13 cellular contexts compared by ENCODE assay signal in the genomic region with DNA sequence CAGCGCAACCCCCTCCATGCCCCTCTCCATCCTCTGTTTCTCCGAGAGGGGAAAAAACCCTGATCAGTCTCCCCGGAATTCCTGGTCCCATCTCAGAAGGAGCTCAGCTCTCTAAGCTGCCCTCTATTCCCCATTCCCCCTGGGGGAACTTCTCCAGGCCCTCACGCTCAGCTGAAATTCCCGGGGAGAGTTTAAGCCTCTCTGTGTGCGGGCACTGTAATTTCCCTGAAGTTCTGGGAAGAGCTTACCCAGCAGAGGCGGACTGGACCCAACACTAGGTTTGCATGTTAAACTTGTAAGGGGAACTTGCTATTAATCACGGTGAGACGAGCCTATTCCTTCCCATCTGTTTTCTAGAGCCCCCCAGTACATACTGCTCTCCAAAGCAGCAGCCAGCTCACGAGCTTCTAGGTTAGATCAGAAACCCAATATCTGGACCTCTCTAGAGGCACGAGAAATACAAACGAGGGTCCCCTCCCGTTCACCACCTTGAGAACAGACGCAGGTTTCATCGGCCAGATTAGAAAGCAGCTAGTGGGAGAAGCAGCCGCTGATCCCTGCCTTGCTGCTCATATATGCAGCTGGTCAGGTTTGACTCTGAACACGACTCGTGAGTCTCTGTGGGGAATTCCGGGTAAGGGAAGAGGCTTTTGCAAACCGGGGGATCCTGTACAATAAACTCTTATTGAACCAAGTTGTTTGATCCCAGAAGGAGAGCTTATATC. TPM values are rescaled to one million over a fixed set of nuclear protein-coding genes. Genes with fewer than 3 reads are reported as not detected.
DNase-seq lines count a peak whose midpoint lies in the region; ATAC-seq and TF ChIP-seq lines count a peak whose summit lies in the region.
"Had no signal": no experiment of that assay in that cellular context is flagged by ENCODE, and none has a peak within 500 bp of the region (broad histone marks: within the 10 kb centered on the region; RNA-seq: fewer than 3 reads in every experiment).

No MANE protein-coding gene starts in this region.

- 9 to 13% methylated on average over 20 of the region's 20 CpGs for WGBS in heart right ventricle, 2 donors
- WGBS in lung, 2 donors: 16 to 19% methylated on average over 19 to 20 of the region's 20 CpGs
- WGBS in aorta, 2 donors: 6 to 8% methylated on average over 20 of the region's 20 CpGs

- no peaks in the 10 kb centered on the region for H3K9me3 ChIP-seq in heart right ventricle
- H3K9me3 ChIP-seq in lung (ENCODE audit: control insufficient read depth in 2 of 2, insufficient read depth in 1 of 2, low read length in 1 of 2): peaks cover 0 to 2% of the 10 kb centered on the region in 2 donors
- H3K9me3 ChIP-seq in aorta (ENCODE audit: control insufficient read depth, low read length): no peaks in the 10 kb centered on the region
- H3K9me3 ChIP-seq: neutrophil, vagina had no signal

- no peak overlapping the region for H3K27ac ChIP-seq in heart right ventricle
- no peak overlapping the region for H3K27ac ChIP-seq in coronary artery
- no peak overlapping the region for H3K27ac ChIP-seq in lung (ENCODE audit: low read depth in 1 of 2, low read length in 1 of 2)
- H3K27ac ChIP-seq in aorta (ENCODE audit: low read depth in 1 of 2, low read length in 2 of 2): no peak overlapping the region
- H3K27ac ChIP-seq: epithelial cell of prostate, neutrophil, vagina had no signal

- peak overlapping the region in 8 of 10 donors; percentile 53 to 70 (median 64) for H3K4me3 ChIP-seq in heart right ventricle
- H3K4me3 ChIP-seq in coronary artery: peak overlapping the region; percentile 76
- no peak overlapping the region for H3K4me3 ChIP-seq in lung
- H3K4me3 ChIP-seq in aorta (ENCODE audit: low read length in 2 of 2): peak overlapping the region; percentile 63 to 70

- no peak for DNase-seq in heart right ventricle
- no peak for DNase-seq in Right ventricle myocardium superior
- no peak for DNase-seq in coronary artery (ENCODE audit: low spot score)
- no peak for DNase-seq in lung (ENCODE audit: low spot score)
- no peak for DNase-seq in aorta
- no peak for DNase-seq in kidney glomerular epithelial cell (lab: John Stamatoyannopoulos, UW)
- no peak for DNase-seq in NCI-H345 treated with DMSO at 0.1 percent for 48 hours (lab: John Stamatoyannopoulos, UW; ENCODE audit: unreplicated experiment)
- DNase-seq: activated CD8-positive, alpha-beta memory T cell treated with anti-CD3 and anti-CD28 coated beads, Interleukin-2, amount 50 U/mL, for 4 hours had no signal

- H3K27me3 ChIP-seq in heart right ventricle (peaks cover 4 to 70% (median 44%) of the 10 kb centered on the region in 7 donors), lung (ENCODE audit: control insufficient read depth, insufficient read depth) (peaks cover 6% of the 10 kb centered on the region), aorta (ENCODE audit: control insufficient read depth in 1 of 2, insufficient read depth in 2 of 2, low read length in 1 of 2) (no peaks in the 10 kb centered on the region)

- no peaks in the 10 kb centered on the region for H3K36me3 ChIP-seq in heart right ventricle
- no peaks in the 10 kb centered on the region for H3K36me3 ChIP-seq in lung (ENCODE audit: control insufficient read depth in 2 of 2, insufficient read depth in 2 of 2, low read length in 2 of 2)
- no peaks in the 10 kb centered on the region for H3K36me3 ChIP-seq in aorta (ENCODE audit: control insufficient read depth in 1 of 2, insufficient read depth in 2 of 2, low read length in 1 of 2)
- H3K36me3 ChIP-seq: neutrophil, vagina had no signal

- no peak for ATAC-seq in heart right ventricle
- no peak for ATAC-seq in Right ventricle myocardium superior (ENCODE audit: poor library complexity)
- ATAC-seq in lung (ENCODE audit: insufficient read depth, low FRiP score): peak; percentile 13
- ATAC-seq in aorta (ENCODE audit: low FRiP score): no peak
- ATAC-seq in HG03354 (IDR thresholded peaks at IDR 0.05; ENCODE audit: poor library complexity, severe bottlenecking, unreplicated experiment): no peak

- intact Hi-C loops in heart right ventricle (cut with DNase I): loop anchor here in 3 of 10 donors (5.0 to 10.0 kb wide), 5 partner anchors 48 to 175 kb away; no protein-coding TSS in a partner anchor
- intact Hi-C loops in Right ventricle myocardium superior (cut with DNase I): no loop called here
- intact Hi-C loops in aorta (cut with DNase I): loop anchor here (10.0 kb wide), 2 partner anchors 115 to 175 kb away; no protein-coding TSS in a partner anchor

- H3K4me1 ChIP-seq in heart right ventricle (peaks cover 0 to 20% (median 8%) of the 10 kb centered on the region in 9 donors), lung (ENCODE audit: control insufficient read depth in 2 of 2, insufficient read depth in 2 of 2, low read length in 2 of 2) (peaks cover 0 to 10% of the 10 kb centered on the region in 2 donors), aorta (ENCODE audit: control insufficient read depth in 1 of 2, insufficient read depth in 2 of 2, low read length in 2 of 2) (no peaks in the 10 kb centered on the region)

- TF ChIP-seq CTCF in heart right ventricle (IDR thresholded peaks at IDR 0.05) (no peak), coronary artery (IDR thresholded peaks at IDR 0.05) (no peak), lung (IDR thresholded peaks at IDR 0.05; ENCODE audit: control extremely low read depth, extremely low read depth) (no peak)

RNA-seq across cellular contexts. Expression of a gene that starts 1.4 kb away (rescaled TPM):
- total RNA-seq in heart right ventricle (10 to 100 TPM in 9 of 10 donors, 1 to 10 TPM in 1; 7.3 to 61.0 (median 28.0) TPM), Right ventricle myocardium superior (13.7 TPM), lung (1 to 10 TPM in 1 of 2 donors, under 1 TPM in 1; 0.37 to 3.3 TPM), aorta (10 to 100 TPM in 1 of 2 donors, 1 to 10 TPM in 1; 9.3 to 18.7 TPM)
- polyA plus RNA-seq in heart right ventricle (1 to 10 TPM in 1 of 2 donors, under 1 TPM in 1; 0.19 to 4.2 TPM), lung (under 1 TPM; 0.14 to 0.16 TPM), aorta (10 to 100 TPM; 16.4 to 28.4 TPM)
- polyA plus RNA-seq: keratinocyte had no signal
